15 cellular contexts compared by ENCODE assay signal in genomic region chr2:180728928-180729559, GRCh38.
DNase-seq lines count a peak whose midpoint lies in the region; ATAC-seq, FAIRE-seq and TF ChIP-seq lines count a peak whose summit lies in the region.
"Had no signal": no experiment of that assay in that cellular context is flagged by ENCODE, and none has a peak within 500 bp of the region (broad histone marks: within the 10 kb centered on the region; RNA-seq: fewer than 3 reads in every experiment).

No MANE protein-coding gene starts in this region.

- no peak for TF ChIP-seq CTCF in endothelial cell of umbilical vein (IDR thresholded peaks at IDR 0.05; ENCODE audit: extremely low read depth in 1 of 2, insufficient read depth in 1 of 2, low read depth in 1 of 2, low read length in 2 of 2)

- peak overlapping the region; percentile 26 for H2AFZ ChIP-seq in endothelial cell of umbilical vein (ENCODE audit: low read depth, low read length)

- DNase-seq in DMS79 treated with DMSO at 0.1 percent for 48 hours (lab: John Stamatoyannopoulos, UW) (peak; percentile 40), NCI-H69 (lab: John Stamatoyannopoulos, UW) (peak; percentile 6), endothelial cell of umbilical vein (ENCODE audit: low read depth, low spot score) (peak; percentile 68), renal cortical epithelial cell (ENCODE audit: low read depth) (peak; percentile 96), SHP77 (lab: John Stamatoyannopoulos, UW) (no peak), MV-4-11 (lab: John Stamatoyannopoulos, UW) (no peak)
- DNase-seq in stimulated activated CD4-positive, alpha-beta T cell treated with anti-CD3 and anti-CD28 coated beads, Interleukin-2, amount 100 ng/mL, for 48 hours: no peak
- DNase-seq: activated CD4-positive, alpha-beta T cell treated with anti-CD3 and anti-CD28 coated beads for 48 hours; effector memory CD4-positive, alpha-beta T cell; KBM-7; stimulated activated CD4-positive, alpha-beta T cell treated with anti-CD3 and anti-CD28 coated beads, Interleukin-4, amount 100 ng/mL, for 1 hour had no signal

- H3K4me3 ChIP-seq in endothelial cell of umbilical vein (replicated peaks in 1 of 3; ENCODE audit: insufficient read depth in 1 of 3, low read depth in 1 of 3, low read length in 3 of 3): no peak overlapping the region
- H3K4me3 ChIP-seq: SK-N-MC had no signal

- H4K20me1 ChIP-seq in endothelial cell of umbilical vein (replicated peaks; ENCODE audit: control insufficient read depth, extremely low read depth, insufficient read depth, low read length): no peaks in the 10 kb centered on the region

- no peaks in the 10 kb centered on the region for H3K4me1 ChIP-seq in endothelial cell of umbilical vein (ENCODE audit: control insufficient read depth, extremely low read depth, insufficient read depth, low read length)

- CTCF ChIA-PET in endothelial cell of umbilical vein (lab: Charles Lee): interaction anchor here (1.0 to 1.1 kb wide), 2 partner anchors 32 to 330 kb away, joined by 3 read pairs; no protein-coding TSS in a partner anchor

- peak overlapping the region; percentile 35 for H3K4me2 ChIP-seq in endothelial cell of umbilical vein (ENCODE audit: insufficient read depth, low read length)

- H3K9me1 ChIP-seq in endothelial cell of umbilical vein (replicated peaks; ENCODE audit: control insufficient read depth, extremely low read depth, insufficient read depth, low read length): no peaks in the 10 kb centered on the region

- H3K9me3 ChIP-seq in endothelial cell of umbilical vein (replicated peaks; ENCODE audit: control insufficient read depth, insufficient read depth, low read length): no peaks in the 10 kb centered on the region
- H3K9me3 ChIP-seq: neutrophil had no signal

- dilution Hi-C loops in endothelial cell of umbilical vein (cut with MboI; ENCODE audit: extremely low pct_ligation_motif_present, low sequenced_read_pairs): no loop called here

- H3K9ac ChIP-seq in endothelial cell of umbilical vein (replicated peaks; ENCODE audit: extremely low read depth, insufficient read depth, low read length): no peak overlapping the region

- BruUV-seq in endothelial cell of umbilical vein (replicated peaks; lab: Mats Ljungman, UMichigan): no TSS peak

- no peaks in the 10 kb centered on the region for H3K79me2 ChIP-seq in endothelial cell of umbilical vein (ENCODE audit: control insufficient read depth, insufficient read depth, low read length)

- no peak for TF ChIP-seq POLR2A in endothelial cell of umbilical vein (IDR thresholded peaks at IDR 0.05; ENCODE audit: low read depth, low read length)

- POLR2A ChIA-PET in endothelial cell of umbilical vein (lab: Charles Lee): no interaction called here

- no peaks in the 10 kb centered on the region for H3K27me3 ChIP-seq in endothelial cell of umbilical vein (ENCODE audit: control insufficient read depth in 2 of 2, insufficient read depth in 2 of 2, low read length in 2 of 2)
- H3K27me3 ChIP-seq: neutrophil had no signal

- FAIRE-seq in endothelial cell of umbilical vein (lab: Jason Lieb, UNC): peak; percentile 35
- FAIRE-seq: islet of Langerhans had no signal

- H3K27ac ChIP-seq in endothelial cell of umbilical vein (ENCODE audit: insufficient read depth, low read depth, low read length): no peak overlapping the region
- H3K27ac ChIP-seq: neutrophil, SK-N-MC had no signal

- ATAC-seq in GM18870 (IDR thresholded peaks at IDR 0.05; ENCODE audit: unreplicated experiment): no peak

- intact Hi-C loops in endothelial cell of umbilical vein (cut with micrococcal nuclease): no loop called here

- H3K36me3 ChIP-seq in endothelial cell of umbilical vein (ENCODE audit: control insufficient read depth in 2 of 2, extremely low read depth in 1 of 2, insufficient read depth in 2 of 2, low read length in 2 of 2): no peaks in the 10 kb centered on the region
- H3K36me3 ChIP-seq: neutrophil had no signal

TF ChIP-seq in endothelial cell of umbilical vein, 7 proteins besides CTCF, POLR2A, EP300 and RAD21:
- TF ChIP-seq MYC (IDR thresholded peaks at IDR 0.05; ENCODE audit: low read depth, low read length) (no peak), GATA2 (IDR thresholded peaks at IDR 0.05; ENCODE audit: insufficient read depth, insufficient read length, low read depth, low read length) (no peak), EZH2 (IDR thresholded peaks at IDR 0.05; ENCODE audit: borderline replicate concordance, low read depth, low read length, severe bottlenecking) (no peak), FOS (IDR thresholded peaks at IDR 0.05; ENCODE audit: borderline replicate concordance, insufficient read depth, low read length) (peak; percentile 83), POLR2AphosphoS5 (IDR thresholded peaks at IDR 0.05; ENCODE audit: insufficient read depth, low read depth, low read length) (no peak), JUN (IDR thresholded peaks at IDR 0.05; ENCODE audit: borderline replicate concordance, insufficient read depth, insufficient read length, low read depth) (peak; percentile 44)
- TF ChIP-seq, protein P1, sequence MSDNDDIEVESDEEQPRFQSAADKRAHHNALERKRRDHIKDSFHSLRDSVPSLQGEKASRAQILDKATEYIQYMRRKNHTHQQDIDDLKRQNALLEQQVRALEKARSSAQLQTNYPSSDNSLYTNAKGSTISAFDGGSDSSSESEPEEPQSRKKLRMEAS (IDR thresholded peaks at IDR 0.05; ENCODE audit: insufficient read depth, insufficient read length): no peak

Comparison
In these comparisons a context has a peak if more than half of its experiments do, and no peak if none do; other contexts are left out.
1. DNase-seq: peak in DMS79 treated with DMSO at 0.1 percent for 48 hours (single experiment), NCI-H69 (single experiment), endothelial cell of umbilical vein (single experiment) and renal cortical epithelial cell (single experiment); none in stimulated activated CD4-positive, alpha-beta T cell treated with anti-CD3 and anti-CD28 coated beads, Interleukin-2, amount 100 ng/mL, for 48 hours (0 of 2), SHP77 (0 of 2) and MV-4-11 (single experiment).